Comparison of ENCODE assay signal across 14 cellular contexts in genomic region chr1:168535536-168535935, GRCh38. TPM values are rescaled to one million over a fixed set of nuclear protein-coding genes. Genes with fewer than 3 reads are reported as not detected.
A peak's percentile ranks its signal among the peaks of the same experiment; 100 is the strongest.
DNase-seq lines count a peak whose midpoint lies in the region; ATAC-seq and TF ChIP-seq lines count a peak whose summit lies in the region.
"Had no signal": no experiment of that assay in that cellular context is flagged by ENCODE, and none has a peak within 500 bp of the region (broad histone marks: within the 10 kb centered on the region; RNA-seq: fewer than 3 reads in every experiment).

No MANE protein-coding gene starts in this region.

- no peaks in the 10 kb centered on the region for H3K27me3 Mint-ChIP-seq in CD8-positive, alpha-beta T cell (ENCODE audit: low read depth)
- H3K27me3 Mint-ChIP-seq in activated naive CD8-positive, alpha-beta T cell treated with anti-CD3 and anti-CD28 coated beads, Interleukin-2, amount 50 U/mL, for 24 hours, result no peaks in the 10 kb centered on the region
- no peaks in the 10 kb centered on the region for H3K27me3 Mint-ChIP-seq in type B pancreatic cell

- no peaks in the 10 kb centered on the region for H3K9me3 ChIP-seq in CD8-positive, alpha-beta T cell (ENCODE audit: low read length)
- H3K9me3 ChIP-seq in osteoblast (ENCODE audit: low read depth, low read length), result no peaks in the 10 kb centered on the region

- no peaks in the 10 kb centered on the region for H3K36me3 ChIP-seq in CD8-positive, alpha-beta T cell (ENCODE audit: insufficient read depth, low read length)
- H3K36me3 ChIP-seq in osteoblast (ENCODE audit: insufficient read depth, low read length), result no peaks in the 10 kb centered on the region
- H3K36me3 ChIP-seq: brain microvascular endothelial cell had no signal

- peak overlapping the region; percentile 54 for H3K4me3 Mint-ChIP-seq in CD8-positive, alpha-beta T cell
- no peak overlapping the region for H3K4me3 Mint-ChIP-seq in activated naive CD8-positive, alpha-beta T cell treated with anti-CD3 and anti-CD28 coated beads, Interleukin-2, amount 50 U/mL, for 24 hours
- no peak overlapping the region for H3K4me3 Mint-ChIP-seq in type B pancreatic cell
- H3K4me3 Mint-ChIP-seq: neural crest cell had no signal

- H3K4me1 Mint-ChIP-seq in CD8-positive, alpha-beta T cell (ENCODE audit: low read depth), result peaks cover 90% of the 10 kb centered on the region
- peaks cover 83% of the 10 kb centered on the region for H3K4me1 Mint-ChIP-seq in activated naive CD8-positive, alpha-beta T cell treated with anti-CD3 and anti-CD28 coated beads, Interleukin-2, amount 50 U/mL, for 24 hours
- H3K4me1 Mint-ChIP-seq in type B pancreatic cell (ENCODE audit: unreplicated experiment), result no peaks in the 10 kb centered on the region
- H3K4me1 Mint-ChIP-seq: neural crest cell had no signal

- H3K27ac ChIP-seq in CD8-positive, alpha-beta T cell (ENCODE audit: low read depth, low read length), result peak overlapping the region; percentile 37
- H3K27ac ChIP-seq in osteoblast (ENCODE audit: low read depth, low read length), result no peak overlapping the region
- H3K27ac ChIP-seq: brain microvascular endothelial cell had no signal

- H3K4me2 ChIP-seq in osteoblast (ENCODE audit: insufficient read depth, low read length), result no peak overlapping the region

- peaks cover 3% of the 10 kb centered on the region for H3K9me3 Mint-ChIP-seq in CD8-positive, alpha-beta T cell
- H3K9me3 Mint-ChIP-seq in activated naive CD8-positive, alpha-beta T cell treated with anti-CD3 and anti-CD28 coated beads, Interleukin-2, amount 50 U/mL, for 24 hours, result no peaks in the 10 kb centered on the region
- H3K9me3 Mint-ChIP-seq in type B pancreatic cell, result no peaks in the 10 kb centered on the region

- peak in 1 of 7 experiments; percentile 40 for DNase-seq in CD8-positive, alpha-beta T cell
- DNase-seq in KG1 (lab: John Stamatoyannopoulos, UW) (peak; percentile 76), NCI-H128 (lab: John Stamatoyannopoulos, UW; ENCODE audit: unreplicated experiment) (no peak), osteoblast (ENCODE audit: insufficient read length, low spot score, missing footprints) (no peak), type B pancreatic cell (ENCODE audit: extremely low spot score, unreplicated experiment) (no peak), NCI-H1694 treated with DMSO at 0.1 percent for 48 hours (lab: John Stamatoyannopoulos, UW) (no peak)
- no peak for DNase-seq in activated naive CD8-positive, alpha-beta T cell treated with anti-CD3 and anti-CD28 coated beads, Interleukin-2, amount 50 U/mL, for 24 hours
- DNase-seq: brain microvascular endothelial cell, DMS153, NCI-H187 treated with DMSO at 0.1 percent for 48 hours, T-helper 9 cell had no signal

- no peak overlapping the region for H2AFZ ChIP-seq in osteoblast (ENCODE audit: low read length)

- POLR2A ChIA-PET in CD8-positive, alpha-beta T cell (lab: Charles Lee), result interaction anchor here (0.7 to 3.2 kb wide), 10 partner anchors 8 to 193 kb away, joined by 3 to 21 read pairs (median 3); no protein-coding TSS in a partner anchor

- H4K20me1 ChIP-seq in osteoblast (ENCODE audit: insufficient read depth, low read length), result no peaks in the 10 kb centered on the region

- peak; percentile 79 for ATAC-seq in CD8-positive, alpha-beta T cell
- ATAC-seq in GM19351 (IDR thresholded peaks at IDR 0.05; ENCODE audit: unreplicated experiment), result peak; percentile 83
- ATAC-seq in activated naive CD8-positive, alpha-beta T cell treated with anti-CD3 and anti-CD28 coated beads, Interleukin-2, amount 50 U/mL, for 24 hours, result peak; percentile 62

- CTCF ChIA-PET in CD8-positive, alpha-beta T cell (lab: Charles Lee), result interaction anchor here (0.8 to 3.4 kb wide), 11 partner anchors 12 to 192 kb away, joined by 3 to 22 read pairs (median 3); no protein-coding TSS in a partner anchor

- no peak for TF ChIP-seq CTCF in CD8-positive, alpha-beta T cell (IDR thresholded peaks at IDR 0.05)
- TF ChIP-seq CTCF in osteoblast (IDR thresholded peaks at IDR 0.05; ENCODE audit: extremely low read depth, low read depth, low read length) (no peak), type B pancreatic cell (conservative IDR thresholded peaks at IDR 0.05) (no peak)

- no peaks in the 10 kb centered on the region for H3K27me3 ChIP-seq in CD8-positive, alpha-beta T cell (ENCODE audit: insufficient read depth, low read length)
- H3K27me3 ChIP-seq in osteoblast (ENCODE audit: insufficient read depth, low read length), result no peaks in the 10 kb centered on the region
- H3K27me3 ChIP-seq: brain microvascular endothelial cell had no signal

- peak overlapping the region; percentile 19 for H3K4me3 ChIP-seq in CD8-positive, alpha-beta T cell (ENCODE audit: low read depth, low read length)
- H3K4me3 ChIP-seq in osteoblast (ENCODE audit: insufficient read depth, low read length), result no peak overlapping the region

- no peaks in the 10 kb centered on the region for H3K79me2 ChIP-seq in osteoblast (ENCODE audit: insufficient read depth, low read length)

- intact Hi-C loops in CD8-positive, alpha-beta T cell (cut with DNase I, micrococcal nuclease), result loop anchor here (1.0 to 10.0 kb wide), 4 partner anchors 21 to 1159 kb away; no protein-coding TSS in a partner anchor

- peaks cover 18% of the 10 kb centered on the region for H3K36me3 Mint-ChIP-seq in CD8-positive, alpha-beta T cell
- peaks cover 17% of the 10 kb centered on the region for H3K36me3 Mint-ChIP-seq in activated naive CD8-positive, alpha-beta T cell treated with anti-CD3 and anti-CD28 coated beads, Interleukin-2, amount 50 U/mL, for 24 hours (ENCODE audit: low read depth)
- no peaks in the 10 kb centered on the region for H3K36me3 Mint-ChIP-seq in type B pancreatic cell

- H3K27ac Mint-ChIP-seq in CD8-positive, alpha-beta T cell, result peak overlapping the region; percentile 83
- H3K27ac Mint-ChIP-seq in activated naive CD8-positive, alpha-beta T cell treated with anti-CD3 and anti-CD28 coated beads, Interleukin-2, amount 50 U/mL, for 24 hours, result peak overlapping the region; percentile 67
- no peak overlapping the region for H3K27ac Mint-ChIP-seq in type B pancreatic cell

- H3K4me1 ChIP-seq in CD8-positive, alpha-beta T cell (ENCODE audit: insufficient read depth, low read length), result peaks cover 66% of the 10 kb centered on the region
- no peaks in the 10 kb centered on the region for H3K4me1 ChIP-seq in osteoblast (ENCODE audit: insufficient read depth, low read length)

RNA-seq across cellular contexts. Expression of gene XCL2, which starts 8.3 kb away (rescaled TPM):
- total RNA-seq in CD8-positive, alpha-beta T cell, result 10 to 100 TPM; 18.9 to 19.5 TPM
- total RNA-seq in osteoblast (not detected in 2 replicates), type B pancreatic cell (ENCODE audit: low replicate concordance) (not detected in 2 replicates)
- total RNA-seq: H4, neural crest cell had no signal

RNA-seq across cellular contexts. Expression of gene XCL1, which starts 40.9 kb away (rescaled TPM):
- total RNA-seq in CD8-positive, alpha-beta T cell, result 1 to 10 TPM; 5.3 to 6.2 TPM
- not detected in 2 replicates for total RNA-seq in osteoblast
- 1.2 TPM in 1 of 2 replicates, not detected in the other for total RNA-seq in type B pancreatic cell (ENCODE audit: low replicate concordance)
- total RNA-seq: H4, neural crest cell had no signal

Comparison
In these comparisons a context has a peak if more than half of its experiments do, and no peak if none do; other contexts are left out.
1. RNA of gene XCL2, which starts 8.3 kb away (total RNA-seq): 18.9 to 19.5 TPM in CD8-positive, alpha-beta T cell; not detected in osteoblast and not detected in type B pancreatic cell; every median in the first group is over 10 times any median in the second.
2. Peak in every context shown above with its lines, with median percentiles within 50 percentile points of each other: ATAC-seq.